Comparison of ENCODE assay signal across 9 cellular contexts in genomic region chr9:136787690-136788400, GRCh38. TPM values are rescaled to one million over a fixed set of nuclear protein-coding genes. Genes with fewer than 3 reads are reported as not detected.
DNase-seq lines count a peak whose midpoint lies in the region; ATAC-seq, FAIRE-seq and TF ChIP-seq lines count a peak whose summit lies in the region.
"Had no signal": no experiment of that assay in that cellular context is flagged by ENCODE, and none has a peak within 500 bp of the region (broad histone marks: within the 10 kb centered on the region; RNA-seq: fewer than 3 reads in every experiment).

No MANE protein-coding gene starts in this region.

- H3K27ac ChIP-seq in A549 = peak overlapping the region; percentile 75 to 83
- peak overlapping the region; percentile 95 for H3K27ac ChIP-seq in mesodermal cell (ENCODE audit: low read depth, low read length, severe bottlenecking)

- peaks cover 37% of the 10 kb centered on the region for H3K4me1 ChIP-seq in A549
- peaks cover 38% of the 10 kb centered on the region for H3K4me1 ChIP-seq in mesodermal cell (ENCODE audit: control insufficient read depth, insufficient read depth, low read length, poor library complexity, severe bottlenecking)

- peak overlapping the region; percentile 14 for H3K27ac Mint-ChIP-seq in activated CD4-positive, alpha-beta T cell treated with anti-CD3 and anti-CD28 coated beads, Interleukin-2, amount 10 ng/mL, durations not matched to agents 24 days and 14 days

- no peaks in the 10 kb centered on the region for H3K36me3 Mint-ChIP-seq in activated CD4-positive, alpha-beta T cell treated with anti-CD3 and anti-CD28 coated beads, Interleukin-2, amount 10 ng/mL, durations not matched to agents 24 days and 14 days (ENCODE audit: low read depth)

- TF ChIP-seq CTCF in A549 (IDR thresholded peaks at IDR 0.05) = peak; percentile 94
- peak; percentile 88 for TF ChIP-seq CTCF in GM13976 (IDR thresholded peaks at IDR 0.05; ENCODE audit: borderline replicate concordance, control extremely low read depth, extremely low read depth, insufficient read depth, missing control alignments)

- no peak for TF ChIP-seq POLR2A in A549 (IDR thresholded peaks at IDR 0.05; ENCODE audit: low read length)

- peak overlapping the region; percentile 25 for H3K4me3 Mint-ChIP-seq in activated CD4-positive, alpha-beta T cell treated with anti-CD3 and anti-CD28 coated beads, Interleukin-2, amount 10 ng/mL, durations not matched to agents 24 days and 14 days

- no peaks in the 10 kb centered on the region for H3K9me3 Mint-ChIP-seq in activated CD4-positive, alpha-beta T cell treated with anti-CD3 and anti-CD28 coated beads, Interleukin-2, amount 10 ng/mL, durations not matched to agents 24 days and 14 days

- H3K27me3 Mint-ChIP-seq in activated CD4-positive, alpha-beta T cell treated with anti-CD3 and anti-CD28 coated beads, Interleukin-2, amount 10 ng/mL, durations not matched to agents 24 days and 14 days = peaks cover 15% of the 10 kb centered on the region

- DNase-seq in A549 (ENCODE audit: low read depth in 1 of 2, low spot score in 1 of 2) (peak; percentile 49 to 59), GM13976 (ENCODE audit: low spot score) (peak; percentile 68), NCI-H460 (ENCODE audit: extremely low read depth, low read depth) (peak; percentile 69), dermis blood vessel endothelial cell (peak; percentile 81)
- DNase-seq in activated CD4-positive, alpha-beta T cell treated with anti-CD3 and anti-CD28 coated beads, Interleukin-2, amount 10 ng/mL, durations not matched to agents 24 days and 14 days = peak; percentile 93
- DNase-seq in stimulated activated CD8-positive, alpha-beta memory T cell treated with anti-CD3 and anti-CD28 coated beads, Interleukin-4, amount 100 ng/mL, for 48 hours = peak; percentile 81

- H3K4me2 ChIP-seq in A549 = peak overlapping the region; percentile 88

- FAIRE-seq in A549 (lab: Jason Lieb, UNC) = no peak

- in situ Hi-C loops in GM13976 (cut with MboI; ENCODE audit: low sequenced_read_pairs, unreplicated experiment) = no loop called here

- intact Hi-C loops in activated CD4-positive, alpha-beta T cell treated with anti-CD3 and anti-CD28 coated beads, Interleukin-2, amount 10 ng/mL, durations not matched to agents 24 days and 14 days (cut with micrococcal nuclease) = loop anchor here (1.0 kb wide), 1 partner anchor 247 kb away; no protein-coding TSS in a partner anchor

- TF ChIP-seq RAD21 in A549 (conservative IDR thresholded peaks at IDR 0.05 in 1 of 2, IDR thresholded peaks at IDR 0.05 in 1 of 2) = peak; percentile 93 to 94

- H3K36me3 ChIP-seq in mesodermal cell (ENCODE audit: control insufficient read depth, insufficient read depth, low read length) = peaks cover 8% of the 10 kb centered on the region

- POLR2A ChIA-PET in A549 (lab: Yijun Ruan, JAX) = no interaction called here

- WGBS in A549 (ENCODE audit: missing lambda C conversion rate) = 7% methylated on average over 21 of the region's 21 CpGs
- 29 to 45% methylated on average over 12 to 16 of the region's 21 CpGs for WGBS in mesodermal cell (ENCODE audit: insufficient coverage in 2 of 2), 2 experiments

- CTCF ChIA-PET in A549 (lab: Yijun Ruan, JAX) = interaction anchor here (0.6 to 26.2 kb wide), 51 partner anchors 8 to 442 kb away, joined by 3 to 625 read pairs (median 4); partner anchors contain the start of genes AJM1, CCDC183, FUT7 and LCN15

- no peak for TF ChIP-seq EP300 in A549 (IDR thresholded peaks at IDR 0.05)

- H3K4me1 Mint-ChIP-seq in activated CD4-positive, alpha-beta T cell treated with anti-CD3 and anti-CD28 coated beads, Interleukin-2, amount 10 ng/mL, durations not matched to agents 24 days and 14 days = peaks cover 26% of the 10 kb centered on the region

- ATAC-seq in A549 (peak; percentile 16 to 49), HG03095 (IDR thresholded peaks at IDR 0.05; ENCODE audit: unreplicated experiment) (no peak)

- H3K9me3 ChIP-seq in A549 = no peaks in the 10 kb centered on the region
- H3K9me3 ChIP-seq in mesodermal cell (ENCODE audit: control insufficient read depth, low read length) = no peaks in the 10 kb centered on the region

- H3K4me3 ChIP-seq in A549 (peak overlapping the region; percentile 30), mesodermal cell (ENCODE audit: extremely low read depth, insufficient read depth, low read length, poor library complexity, severe bottlenecking) (no peak overlapping the region)

TF ChIP-seq in A549, 52 proteins besides CTCF, POLR2A, EP300 and RAD21 (continues in another document):
- TF ChIP-seq, protein P1, sequence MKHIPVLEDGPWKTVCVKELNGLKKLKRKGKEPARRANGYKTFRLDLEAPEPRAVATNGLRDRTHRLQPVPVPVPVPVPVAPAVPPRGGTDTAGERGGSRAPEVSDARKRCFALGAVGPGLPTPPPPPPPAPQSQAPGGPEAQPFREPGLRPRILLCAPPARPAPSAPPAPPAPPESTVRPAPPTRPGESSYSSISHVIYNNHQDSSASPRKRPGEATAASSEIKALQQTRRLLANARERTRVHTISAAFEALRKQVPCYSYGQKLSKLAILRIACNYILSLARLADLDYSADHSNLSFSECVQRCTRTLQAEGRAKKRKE (CRISPR knock-in tag; IDR thresholded peaks at IDR 0.05; ENCODE audit: low read depth) = no peak
- no peak for TF ChIP-seq PHF8 (IDR thresholded peaks at IDR 0.05; ENCODE audit: borderline replicate concordance, low read depth)

RNA-seq across cellular contexts. Expression of gene TMEM141, which starts 3.3 kb away (rescaled TPM):
- polyA plus RNA-seq in A549 (2011; rRNA removed) (64.5 and 78.0 TPM in 2 replicates), A549 (2017; fragmentation: RNase III; extraction: RNeasy Plus Mini Kit Qiagen cat#74134 plus additional on column Dnase treatment) (69.9 to 71.0 TPM (median 70.7 TPM) in 3 replicates)
- polyA plus RNA-seq in A549 (2012; cell fraction: cytosol; rRNA removed) = 104 and 117 TPM in 2 replicates
- 75.8 and 78.8 TPM in 2 replicates for polyA plus RNA-seq in A549 (2012; cell fraction: nucleus; rRNA removed)
- 27.4 and 35.2 TPM in 2 replicates for polyA minus RNA-seq in A549 (2011; rRNA and poly(A)+ RNA removed)
- 24.0 and 27.6 TPM in 2 replicates for total RNA-seq in NCI-H460 (2014; rRNA removed; shearing (Covaris generic))
- 59.1 and 86.2 TPM in 2 replicates for polyA plus RNA-seq in NCI-H460 (2014; cell fraction: nucleus; rRNA removed)
- 36.1 and 40.1 TPM in 2 replicates for total RNA-seq in activated CD4-positive, alpha-beta T cell treated with anti-CD3 and anti-CD28 coated beads, Interleukin-2, amount 10 ng/mL, durations not matched to agents 24 days and 14 days
- 47.9 and 98.5 TPM in 2 replicates for total RNA-seq in dermis blood vessel endothelial cell
- 103 TPM for polyA plus RNA-seq in mesodermal cell (2013, experiment 1 of 2)
- polyA plus RNA-seq in mesodermal cell (2013, experiment 2 of 2) = 109 TPM

RNA-seq across cellular contexts. Expression of gene CCDC183, which starts 8.3 kb away (rescaled TPM):
- polyA plus RNA-seq in A549 (2011; rRNA removed) (1.4 and 1.6 TPM in 2 replicates), A549 (2017; fragmentation: RNase III; extraction: RNeasy Plus Mini Kit Qiagen cat#74134 plus additional on column Dnase treatment) (0.58 to 1.1 TPM (median 0.90 TPM) in 3 replicates)
- 0.73 and 0.93 TPM in 2 replicates for polyA plus RNA-seq in A549 (2012; cell fraction: cytosol; rRNA removed)
- polyA plus RNA-seq in A549 (2012; cell fraction: nucleus; rRNA removed) = 4.0 and 4.8 TPM in 2 replicates
- polyA minus RNA-seq in A549 (2011; rRNA and poly(A)+ RNA removed) = 0.66 TPM in 1 of 2 replicates, not detected in the other
- 1.7 and 1.8 TPM in 2 replicates for total RNA-seq in NCI-H460 (2014; rRNA removed; shearing (Covaris generic))
- 1.7 and 2.3 TPM in 2 replicates for polyA plus RNA-seq in NCI-H460 (2014; cell fraction: nucleus; rRNA removed)
- 0.14 and 0.42 TPM in 2 replicates for total RNA-seq in activated CD4-positive, alpha-beta T cell treated with anti-CD3 and anti-CD28 coated beads, Interleukin-2, amount 10 ng/mL, durations not matched to agents 24 days and 14 days
- total RNA-seq in dermis blood vessel endothelial cell = 0.37 and 1.0 TPM in 2 replicates
- polyA plus RNA-seq in mesodermal cell (2013, experiment 1 of 2) = 27.3 TPM
- polyA plus RNA-seq in mesodermal cell (2013, experiment 2 of 2) = 34.1 TPM

RNA-seq across cellular contexts. Expression of gene RABL6, which starts 19.9 kb away (rescaled TPM):
- polyA plus RNA-seq in A549 (2011; rRNA removed) (46.8 and 53.5 TPM in 2 replicates), A549 (2017; fragmentation: RNase III; extraction: RNeasy Plus Mini Kit Qiagen cat#74134 plus additional on column Dnase treatment) (70.3 to 72.2 TPM (median 71.4 TPM) in 3 replicates)
- polyA plus RNA-seq in A549 (2012; cell fraction: cytosol; rRNA removed) = 49.2 and 73.5 TPM in 2 replicates
- 112 and 138 TPM in 2 replicates for polyA plus RNA-seq in A549 (2012; cell fraction: nucleus; rRNA removed)
- polyA minus RNA-seq in A549 (2011; rRNA and poly(A)+ RNA removed) = 70.0 and 70.9 TPM in 2 replicates
- total RNA-seq in NCI-H460 (2014; rRNA removed; shearing (Covaris generic)) = 59.4 and 69.4 TPM in 2 replicates
- 144 and 151 TPM in 2 replicates for polyA plus RNA-seq in NCI-H460 (2014; cell fraction: nucleus; rRNA removed)
- total RNA-seq in activated CD4-positive, alpha-beta T cell treated with anti-CD3 and anti-CD28 coated beads, Interleukin-2, amount 10 ng/mL, durations not matched to agents 24 days and 14 days = 116 and 119 TPM in 2 replicates
- total RNA-seq in dermis blood vessel endothelial cell = 69.1 and 95.8 TPM in 2 replicates
- 153 TPM for polyA plus RNA-seq in mesodermal cell (2013, experiment 1 of 2)
- 143 TPM for polyA plus RNA-seq in mesodermal cell (2013, experiment 2 of 2)

RNA-seq across cellular contexts. Expression of gene LCN15, which starts 23.5 kb away (rescaled TPM):
- polyA plus RNA-seq in A549 (2011; rRNA removed) = 0.10 and 0.24 TPM in 2 replicates
- polyA plus RNA-seq in A549 (2012; cell fraction: cytosol; rRNA removed) = 0.05 and 0.08 TPM in 2 replicates
- polyA plus RNA-seq in A549 (2012; cell fraction: nucleus; rRNA removed) = 0.18 and 0.20 TPM in 2 replicates
- 0.07 to 0.09 TPM in 2 of 3 replicates, not detected in the other for polyA plus RNA-seq in A549 (2017; fragmentation: RNase III; extraction: RNeasy Plus Mini Kit Qiagen cat#74134 plus additional on column Dnase treatment)
- not detected in 2 replicates for polyA minus RNA-seq in A549 (2011; rRNA and poly(A)+ RNA removed)
- not detected in 2 replicates for total RNA-seq in NCI-H460 (2014; rRNA removed; shearing (Covaris generic))
- 0.07 TPM in 1 of 2 replicates, not detected in the other for polyA plus RNA-seq in NCI-H460 (2014; cell fraction: nucleus; rRNA removed)
- total RNA-seq in activated CD4-positive, alpha-beta T cell treated with anti-CD3 and anti-CD28 coated beads, Interleukin-2, amount 10 ng/mL, durations not matched to agents 24 days and 14 days = not detected in 2 replicates
- total RNA-seq in dermis blood vessel endothelial cell = 0.05 TPM in 1 of 2 replicates, not detected in the other
- 1.4 TPM for polyA plus RNA-seq in mesodermal cell (2013, experiment 1 of 2)
- polyA plus RNA-seq in mesodermal cell (2013, experiment 2 of 2) = 1.6 TPM
- total RNA-seq: skeletal muscle tissue had no signal

RNA-seq across cellular contexts. Expression of gene LCN8, which starts 29.8 kb away (rescaled TPM):
- polyA plus RNA-seq in A549 (2011; rRNA removed) (not detected in 2 replicates), A549 (2017; fragmentation: RNase III; extraction: RNeasy Plus Mini Kit Qiagen cat#74134 plus additional on column Dnase treatment) (not detected in 3 replicates)
- not detected in 2 replicates for polyA plus RNA-seq in A549 (2012; cell fraction: cytosol; rRNA removed)
- 0.05 TPM in 1 of 2 replicates, not detected in the other for polyA plus RNA-seq in A549 (2012; cell fraction: nucleus; rRNA removed)
- not detected in 2 replicates for polyA minus RNA-seq in A549 (2011; rRNA and poly(A)+ RNA removed)
- total RNA-seq in NCI-H460 (2014; rRNA removed; shearing (Covaris generic)) = not detected in 2 replicates
- polyA plus RNA-seq in NCI-H460 (2014; cell fraction: nucleus; rRNA removed) = not detected in 2 replicates
- not detected in 2 replicates for total RNA-seq in activated CD4-positive, alpha-beta T cell treated with anti-CD3 and anti-CD28 coated beads, Interleukin-2, amount 10 ng/mL, durations not matched to agents 24 days and 14 days
- not detected in 2 replicates for total RNA-seq in dermis blood vessel endothelial cell
- not detected for polyA plus RNA-seq in mesodermal cell (2013, experiment 1 of 2)
- polyA plus RNA-seq in mesodermal cell (2013, experiment 2 of 2) = not detected
- total RNA-seq: skeletal muscle tissue had no signal
